In the genomic region with DNA sequence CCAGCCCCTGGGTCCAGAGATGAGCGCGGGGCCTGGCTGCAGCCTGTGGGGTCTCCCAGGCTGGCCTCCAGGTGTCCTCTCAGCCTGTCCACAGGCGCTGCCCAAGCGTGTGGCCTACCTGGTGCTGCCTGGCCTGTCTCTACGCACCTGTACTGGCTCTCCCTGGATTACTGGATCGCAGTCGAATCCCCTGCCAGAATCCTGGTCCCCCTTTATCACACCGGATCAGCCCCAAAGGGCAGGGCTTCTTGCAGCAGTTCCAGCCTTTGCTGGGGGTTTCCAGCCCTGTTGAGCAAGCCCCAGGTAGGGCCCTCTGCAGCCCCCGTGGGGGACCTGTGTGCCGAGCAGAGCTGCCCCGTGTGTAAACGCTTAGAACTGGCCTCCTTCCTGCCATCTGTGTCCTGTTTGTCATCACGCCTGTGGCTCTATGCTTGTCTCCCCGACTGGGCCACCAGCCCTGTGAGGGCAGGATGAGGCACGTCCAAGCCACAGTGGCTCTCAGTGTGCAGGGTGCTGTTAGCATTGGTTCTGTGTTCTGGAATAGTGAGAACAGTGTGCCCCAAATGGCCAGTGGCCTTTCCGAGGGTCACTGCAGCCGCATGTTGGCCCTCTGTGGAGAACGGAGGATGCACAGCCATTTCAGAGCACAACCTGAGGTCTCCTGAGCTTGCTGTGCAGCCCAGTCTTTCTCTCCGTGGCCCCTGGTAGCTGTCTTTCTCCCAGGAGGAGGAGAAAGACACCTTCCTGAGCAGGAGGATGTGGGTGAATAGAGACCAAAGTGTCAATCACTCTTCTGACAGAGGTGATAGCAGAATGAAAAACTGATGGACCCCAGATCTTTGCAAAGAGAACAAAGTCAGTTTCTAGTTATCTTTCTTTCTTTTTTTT, we compare ENCODE assay signal across 14 cellular contexts. TPM values are rescaled to one million over a fixed set of nuclear protein-coding genes. Genes with fewer than 3 reads are reported as not detected.
DNase-seq lines count a peak whose midpoint lies in the region; ATAC-seq, FAIRE-seq and TF ChIP-seq lines count a peak whose summit lies in the region.
"Had no signal": no experiment of that assay in that cellular context is flagged by ENCODE, and none has a peak within 500 bp of the region (broad histone marks: within the 10 kb centered on the region; RNA-seq: fewer than 3 reads in every experiment).

No MANE protein-coding gene starts in this region.

- in situ Hi-C loops in brain microvascular endothelial cell (cut with HindIII; ENCODE audit: low pct_ligation_motif_present, low sequenced_read_pairs): no loop called here

- peak overlapping the region; percentile 67 to 78 for H3K4me3 Mint-ChIP-seq in effector memory CD8-positive, alpha-beta T cell
- H3K4me3 Mint-ChIP-seq in natural killer cell treated with Interleukin-12 subunit alpha and Interleukin-12 subunit beta and Interleukin-15 and Interleukin-18, amount 100 ng/mL, for 72 hours: peak overlapping the region; percentile 74
- H3K4me3 Mint-ChIP-seq: activated T-cell treated with anti-CD3 and anti-CD28 coated beads, Interleukin-2, amount 50 U/mL, for 4 hours had no signal

- peaks cover 22 to 24% of the 10 kb centered on the region in 2 donors for H3K4me1 Mint-ChIP-seq in effector memory CD8-positive, alpha-beta T cell (ENCODE audit: low read depth in 2 of 2)
- peaks cover 8 to 31% of the 10 kb centered on the region in 2 donors for H3K4me1 Mint-ChIP-seq in natural killer cell treated with Interleukin-12 subunit alpha and Interleukin-12 subunit beta and Interleukin-15 and Interleukin-18, amount 100 ng/mL, for 72 hours (ENCODE audit: low read depth in 2 of 2)

- H3K9me3 Mint-ChIP-seq in effector memory CD8-positive, alpha-beta T cell: no peaks in the 10 kb centered on the region
- no peaks in the 10 kb centered on the region for H3K9me3 Mint-ChIP-seq in natural killer cell treated with Interleukin-12 subunit alpha and Interleukin-12 subunit beta and Interleukin-15 and Interleukin-18, amount 100 ng/mL, for 72 hours
- H3K9me3 Mint-ChIP-seq: activated T-cell treated with anti-CD3 and anti-CD28 coated beads, Interleukin-2, amount 50 U/mL, for 4 hours had no signal

- H3K27ac ChIP-seq in brain microvascular endothelial cell: no peak overlapping the region
- H3K27ac ChIP-seq: cardiac muscle cell, neutrophil had no signal

- no peak for TF ChIP-seq CTCF in D721Med (IDR thresholded peaks at IDR 0.05; ENCODE audit: insufficient read depth, missing control alignments)
- TF ChIP-seq CTCF in brain microvascular endothelial cell (IDR thresholded peaks at IDR 0.05; ENCODE audit: low read depth, low read length, missing control alignments): no peak

- H3K36me3 ChIP-seq in brain microvascular endothelial cell (replicated peaks): peaks cover 12% of the 10 kb centered on the region
- H3K36me3 ChIP-seq: cardiac muscle cell, neutrophil had no signal

- H3K27ac Mint-ChIP-seq in effector memory CD8-positive, alpha-beta T cell: peak overlapping the region; percentile 89 to 91
- peak overlapping the region; percentile 83 to 89 for H3K27ac Mint-ChIP-seq in natural killer cell treated with Interleukin-12 subunit alpha and Interleukin-12 subunit beta and Interleukin-15 and Interleukin-18, amount 100 ng/mL, for 72 hours

- H3K36me3 Mint-ChIP-seq in effector memory CD8-positive, alpha-beta T cell (ENCODE audit: insufficient read depth): no peaks in the 10 kb centered on the region
- H3K36me3 Mint-ChIP-seq in natural killer cell treated with Interleukin-12 subunit alpha and Interleukin-12 subunit beta and Interleukin-15 and Interleukin-18, amount 100 ng/mL, for 72 hours: peaks cover 4% of the 10 kb centered on the region

- H3K4me3 ChIP-seq in brain microvascular endothelial cell (ENCODE audit: low read depth, low read length): no peak overlapping the region
- H3K4me3 ChIP-seq: cardiac muscle cell had no signal

- DNase-seq in D721Med (ENCODE audit: insufficient read length, low spot score): peak; percentile 12
- peak; percentile 61 to 75 for DNase-seq in Kasumi-1 (lab: John Stamatoyannopoulos, UW)
- DNase-seq in effector memory CD8-positive, alpha-beta T cell: peak in 1 of 3 experiments; percentile 24
- peak; percentile 62 for DNase-seq in natural killer cell treated with Interleukin-12 subunit alpha and Interleukin-12 subunit beta and Interleukin-15 and Interleukin-18, amount 100 ng/mL, for 72 hours (ENCODE audit: low spot score)
- DNase-seq in NCI-H82 (lab: John Stamatoyannopoulos, UW): no peak
- DNase-seq in brain microvascular endothelial cell: no peak
- DNase-seq: activated T-cell treated with anti-CD3 and anti-CD28 coated beads, Interleukin-2, amount 50 U/mL, for 4 hours; Caco-2; NCI-H2107 had no signal

- peak; percentile 78 for ATAC-seq in effector memory CD8-positive, alpha-beta T cell (replicated peaks)
- ATAC-seq in natural killer cell treated with Interleukin-12 subunit alpha and Interleukin-12 subunit beta and Interleukin-15 and Interleukin-18, amount 100 ng/mL, for 72 hours: peak; percentile 85 to 86
- no peak for ATAC-seq in GM19023 (IDR thresholded peaks at IDR 0.05; ENCODE audit: unreplicated experiment)

- H3K27me3 Mint-ChIP-seq in effector memory CD8-positive, alpha-beta T cell: no peaks in the 10 kb centered on the region
- no peaks in the 10 kb centered on the region for H3K27me3 Mint-ChIP-seq in natural killer cell treated with Interleukin-12 subunit alpha and Interleukin-12 subunit beta and Interleukin-15 and Interleukin-18, amount 100 ng/mL, for 72 hours

- no peaks in the 10 kb centered on the region for H3K27me3 ChIP-seq in brain microvascular endothelial cell (replicated peaks)
- H3K27me3 ChIP-seq: cardiac muscle cell, neutrophil had no signal

- no peak for FAIRE-seq in D721Med (lab: Jason Lieb, UNC)
- FAIRE-seq: RCC 7860, TTC549 had no signal

RNA-seq across cellular contexts. Expression of a gene that starts 13.9 kb away (rescaled TPM):
- 10 to 100 TPM; 29.9 to 34.3 TPM for total RNA-seq in natural killer cell treated with Interleukin-12 subunit alpha and Interleukin-12 subunit beta and Interleukin-15 and Interleukin-18, amount 100 ng/mL, for 72 hours

RNA-seq across cellular contexts. Expression of a gene that starts 13.9 kb away (rescaled TPM):
- total RNA-seq in natural killer cell treated with Interleukin-12 subunit alpha and Interleukin-12 subunit beta and Interleukin-15 and Interleukin-18, amount 100 ng/mL, for 72 hours: 100 to 1,000 TPM; 141 to 223 TPM

Comparison
In these comparisons a context has a peak if more than half of its experiments do, and no peak if none do; other contexts are left out.
1. DNase-seq: peak in D721Med (single experiment), Kasumi-1 (2 of 2) and natural killer cell treated with Interleukin-12 subunit alpha and Interleukin-12 subunit beta and Interleukin-15 and Interleukin-18, amount 100 ng/mL, for 72 hours (single experiment); none in NCI-H82 (single experiment) and brain microvascular endothelial cell (single experiment).